Comparison of ENCODE assay signal across 16 cellular contexts in the genomic region with DNA sequence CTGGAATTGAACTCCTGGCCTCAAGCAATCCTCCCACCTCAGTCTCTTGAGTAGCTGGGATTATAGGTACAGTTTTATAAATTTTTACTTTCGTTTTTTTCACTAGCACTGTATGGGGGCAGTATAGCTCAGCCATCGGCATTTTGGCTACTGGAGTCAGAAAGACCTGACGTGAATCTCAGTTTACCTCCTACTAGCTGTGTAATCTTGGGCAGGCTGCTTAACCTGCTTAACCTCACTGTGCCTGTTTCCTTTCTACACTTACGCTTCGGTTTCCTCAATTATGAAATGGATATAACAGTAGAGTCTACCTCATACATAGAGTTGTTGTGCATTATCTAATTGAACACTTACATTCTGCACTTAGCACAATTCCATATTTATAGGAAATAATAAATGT. TPM values are rescaled to one million over a fixed set of nuclear protein-coding genes. Genes with fewer than 3 reads are reported as not detected.
DNase-seq lines count a peak whose midpoint lies in the region; ATAC-seq, FAIRE-seq and TF ChIP-seq lines count a peak whose summit lies in the region.
"Had no signal": no experiment of that assay in that cellular context is flagged by ENCODE, and none has a peak within 500 bp of the region (broad histone marks: within the 10 kb centered on the region; RNA-seq: fewer than 3 reads in every experiment).

No MANE protein-coding gene starts in this region.

- ATAC-seq in activated CD8-positive, alpha-beta memory T cell treated with anti-CD3 and anti-CD28 coated beads, Interleukin-2, amount 10 ng/mL, durations not matched to agents 7 days and 5 days = peak; percentile 81
- ATAC-seq in activated CD8-positive, alpha-beta T cell treated with anti-CD3 and anti-CD28 coated beads, Interleukin-2, amount 10 ng/mL, durations not matched to agents 7 days and 5 days = peak; percentile 84
- ATAC-seq in esophagus mucosa (peak; percentile 42), GM19328 (IDR thresholded peaks at IDR 0.05; ENCODE audit: unreplicated experiment) (no peak)
- ATAC-seq in stimulated activated naive CD8-positive, alpha-beta T cell treated with anti-CD3 and anti-CD28 coated beads, Interleukin-15, amount 100 ng/mL, for 72 hours = peak; percentile 90
- ATAC-seq: PC-3 had no signal

- peak overlapping the region; percentile 79 for H3K27ac Mint-ChIP-seq in activated CD8-positive, alpha-beta memory T cell treated with anti-CD3 and anti-CD28 coated beads, Interleukin-2, amount 10 ng/mL, durations not matched to agents 7 days and 5 days
- peak overlapping the region; percentile 48 for H3K27ac Mint-ChIP-seq in activated CD8-positive, alpha-beta T cell treated with anti-CD3 and anti-CD28 coated beads, Interleukin-2, amount 10 ng/mL, durations not matched to agents 7 days and 5 days
- peak overlapping the region in 1 of 2 donors; percentile 84 for H3K27ac Mint-ChIP-seq in stimulated activated naive CD8-positive, alpha-beta T cell treated with anti-CD3 and anti-CD28 coated beads, Interleukin-15, amount 100 ng/mL, for 72 hours
- H3K27ac Mint-ChIP-seq: endodermal cell had no signal

- POLR2A ChIA-PET in activated CD8-positive, alpha-beta T cell treated with anti-CD3 and anti-CD28 coated beads, Interleukin-2, amount 10 ng/mL, durations not matched to agents 7 days and 5 days (lab: Charles Lee) = interaction anchor here (0.6 to 2.9 kb wide), 5 partner anchors 9 to 221 kb away, joined by 3 to 20 read pairs (median 8); a partner anchor contains a TSS

- H3K4me1 Mint-ChIP-seq in activated CD8-positive, alpha-beta memory T cell treated with anti-CD3 and anti-CD28 coated beads, Interleukin-2, amount 10 ng/mL, durations not matched to agents 7 days and 5 days = peaks cover 47% of the 10 kb centered on the region
- H3K4me1 Mint-ChIP-seq in activated CD8-positive, alpha-beta T cell treated with anti-CD3 and anti-CD28 coated beads, Interleukin-2, amount 10 ng/mL, durations not matched to agents 7 days and 5 days (ENCODE audit: low read depth) = peaks cover 49% of the 10 kb centered on the region
- peaks cover 54% of the 10 kb centered on the region for H3K4me1 Mint-ChIP-seq in stimulated activated naive CD8-positive, alpha-beta T cell treated with anti-CD3 and anti-CD28 coated beads, Interleukin-15, amount 100 ng/mL, for 72 hours

- TF ChIP-seq POLR2A in H54 (IDR thresholded peaks at IDR 0.05; ENCODE audit: low read depth, low read length) = no peak

- H3K4me3 Mint-ChIP-seq in activated CD8-positive, alpha-beta memory T cell treated with anti-CD3 and anti-CD28 coated beads, Interleukin-2, amount 10 ng/mL, durations not matched to agents 7 days and 5 days = peak overlapping the region; percentile 55
- H3K4me3 Mint-ChIP-seq in activated CD8-positive, alpha-beta T cell treated with anti-CD3 and anti-CD28 coated beads, Interleukin-2, amount 10 ng/mL, durations not matched to agents 7 days and 5 days = peak overlapping the region; percentile 10
- H3K4me3 Mint-ChIP-seq in stimulated activated naive CD8-positive, alpha-beta T cell treated with anti-CD3 and anti-CD28 coated beads, Interleukin-15, amount 100 ng/mL, for 72 hours = peak overlapping the region; percentile 45 to 70
- H3K4me3 Mint-ChIP-seq: endodermal cell had no signal

- DNase-seq in activated CD8-positive, alpha-beta memory T cell treated with anti-CD3 and anti-CD28 coated beads, Interleukin-2, amount 10 ng/mL, durations not matched to agents 7 days and 5 days = no peak
- no peak for DNase-seq in activated CD8-positive, alpha-beta memory T cell treated with anti-CD3 and anti-CD28 coated beads, Interleukin-2, amount 50 U/mL, for 48 hours
- no peak for DNase-seq in activated CD8-positive, alpha-beta T cell treated with anti-CD3 and anti-CD28 coated beads, Interleukin-2, amount 10 ng/mL, durations not matched to agents 7 days and 5 days
- no peak for DNase-seq in stimulated activated naive CD8-positive, alpha-beta T cell treated with anti-CD3 and anti-CD28 coated beads, Interleukin-15, amount 100 ng/mL, for 72 hours
- no peak for DNase-seq in H54 (ENCODE audit: insufficient read length, low spot score)
- DNase-seq in hippocampal formation (lab: John Stamatoyannopoulos, UW) = no peak
- DNase-seq: activated CD8-positive, alpha-beta memory T cell treated with anti-CD3 and anti-CD28 coated beads for 24 hours; endodermal cell; left ventricle myocardium inferior; NCI-H2029; NCI-H510A; PC-3 had no signal

- H3K9me3 Mint-ChIP-seq in activated CD8-positive, alpha-beta memory T cell treated with anti-CD3 and anti-CD28 coated beads, Interleukin-2, amount 10 ng/mL, durations not matched to agents 7 days and 5 days (ENCODE audit: low read depth) = no peaks in the 10 kb centered on the region
- H3K9me3 Mint-ChIP-seq in activated CD8-positive, alpha-beta T cell treated with anti-CD3 and anti-CD28 coated beads, Interleukin-2, amount 10 ng/mL, durations not matched to agents 7 days and 5 days (ENCODE audit: insufficient read depth) = no peaks in the 10 kb centered on the region
- H3K9me3 Mint-ChIP-seq in stimulated activated naive CD8-positive, alpha-beta T cell treated with anti-CD3 and anti-CD28 coated beads, Interleukin-15, amount 100 ng/mL, for 72 hours = no peaks in the 10 kb centered on the region
- H3K9me3 Mint-ChIP-seq: endodermal cell had no signal

- FAIRE-seq in H54 (lab: Jason Lieb, UNC) = no peak
- FAIRE-seq: frontal cortex, GM19239 had no signal

- H3K36me3 Mint-ChIP-seq in activated CD8-positive, alpha-beta memory T cell treated with anti-CD3 and anti-CD28 coated beads, Interleukin-2, amount 10 ng/mL, durations not matched to agents 7 days and 5 days = peaks cover 52% of the 10 kb centered on the region
- peaks cover 66% of the 10 kb centered on the region for H3K36me3 Mint-ChIP-seq in activated CD8-positive, alpha-beta T cell treated with anti-CD3 and anti-CD28 coated beads, Interleukin-2, amount 10 ng/mL, durations not matched to agents 7 days and 5 days (ENCODE audit: low read depth)

- CTCF ChIA-PET in activated CD8-positive, alpha-beta memory T cell treated with anti-CD3 and anti-CD28 coated beads, Interleukin-2, amount 10 ng/mL, durations not matched to agents 7 days and 5 days (lab: Charles Lee) = interaction anchor here (0.9 to 2.6 kb wide), 12 partner anchors 10 to 222 kb away, joined by 3 to 14 read pairs (median 5); a partner anchor contains a TSS
- CTCF ChIA-PET in activated CD8-positive, alpha-beta T cell treated with anti-CD3 and anti-CD28 coated beads, Interleukin-2, amount 10 ng/mL, durations not matched to agents 7 days and 5 days (lab: Charles Lee) = interaction anchor here (0.8 to 3.3 kb wide), 19 partner anchors 9 to 354 kb away, joined by 3 to 25 read pairs (median 5); a partner anchor contains a TSS

- no peaks in the 10 kb centered on the region for H3K27me3 Mint-ChIP-seq in activated CD8-positive, alpha-beta memory T cell treated with anti-CD3 and anti-CD28 coated beads, Interleukin-2, amount 10 ng/mL, durations not matched to agents 7 days and 5 days
- H3K27me3 Mint-ChIP-seq in activated CD8-positive, alpha-beta T cell treated with anti-CD3 and anti-CD28 coated beads, Interleukin-2, amount 10 ng/mL, durations not matched to agents 7 days and 5 days (ENCODE audit: low read depth) = no peaks in the 10 kb centered on the region
- no peaks in the 10 kb centered on the region for H3K27me3 Mint-ChIP-seq in stimulated activated naive CD8-positive, alpha-beta T cell treated with anti-CD3 and anti-CD28 coated beads, Interleukin-15, amount 100 ng/mL, for 72 hours

RNA-seq across cellular contexts. Expression of a gene that starts 16.7 kb away (rescaled TPM):
- total RNA-seq in activated CD8-positive, alpha-beta memory T cell treated with anti-CD3 and anti-CD28 coated beads, Interleukin-2, amount 10 ng/mL, durations not matched to agents 7 days and 5 days = 10 to 100 TPM; 37.5 to 52.0 TPM
- total RNA-seq in activated CD8-positive, alpha-beta T cell treated with anti-CD3 and anti-CD28 coated beads, Interleukin-2, amount 10 ng/mL, durations not matched to agents 7 days and 5 days = 10 to 100 TPM; 48.8 to 49.8 TPM
- 31.3 TPM for total RNA-seq in esophagus mucosa

RNA-seq across cellular contexts. Expression of a gene that starts 45.9 kb away (rescaled TPM):
- total RNA-seq in activated CD8-positive, alpha-beta memory T cell treated with anti-CD3 and anti-CD28 coated beads, Interleukin-2, amount 10 ng/mL, durations not matched to agents 7 days and 5 days = 10 to 100 TPM; 12.4 to 14.5 TPM
- total RNA-seq in activated CD8-positive, alpha-beta T cell treated with anti-CD3 and anti-CD28 coated beads, Interleukin-2, amount 10 ng/mL, durations not matched to agents 7 days and 5 days = 1 to 10 TPM; 8.5 to 9.4 TPM
- total RNA-seq in esophagus mucosa = 34.0 TPM
